In genomic region chr1:150149490-150150453, GRCh38 we compare ENCODE assay signal across 8 cellular contexts. TPM values are rescaled to one million over a fixed set of nuclear protein-coding genes. Genes with fewer than 3 reads are reported as not detected.
DNase-seq lines count a peak whose midpoint lies in the region; ATAC-seq, FAIRE-seq and TF ChIP-seq lines count a peak whose summit lies in the region.

A gene with protein sequence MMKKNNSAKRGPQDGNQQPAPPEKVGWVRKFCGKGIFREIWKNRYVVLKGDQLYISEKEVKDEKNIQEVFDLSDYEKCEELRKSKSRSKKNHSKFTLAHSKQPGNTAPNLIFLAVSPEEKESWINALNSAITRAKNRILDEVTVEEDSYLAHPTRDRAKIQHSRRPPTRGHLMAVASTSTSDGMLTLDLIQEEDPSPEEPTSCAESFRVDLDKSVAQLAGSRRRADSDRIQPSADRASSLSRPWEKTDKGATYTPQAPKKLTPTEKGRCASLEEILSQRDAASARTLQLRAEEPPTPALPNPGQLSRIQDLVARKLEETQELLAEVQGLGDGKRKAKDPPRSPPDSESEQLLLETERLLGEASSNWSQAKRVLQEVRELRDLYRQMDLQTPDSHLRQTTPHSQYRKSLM (plus strand): TSS chr1:150149916. CDS start chr1:150150258, 342 bp downstream.

- H3K27ac ChIP-seq in parathyroid adenoma (peak within 1 kb of the TSS; percentile 44), transverse colon (peak within 1 kb of the TSS; percentile 92 to 96 (median 94))

- H3K9me3 ChIP-seq in parathyroid adenoma (ENCODE audit: control insufficient read depth, low read length) (no peaks in the 10 kb centered on the region), transverse colon (no peaks in the 10 kb centered on the region)

- 1% methylated on average over 125 of the region's 138 CpGs; no CpG with 5 or more reads in 1 of the 2 donors for WGBS in transverse colon (ENCODE audit: low coverage in 1 of 2), 2 donors

- no peaks in the 10 kb centered on the region for H3K4me1 ChIP-seq in parathyroid adenoma
- peaks cover 6 to 60% (median 21%) of the 10 kb centered on the region in 4 donors for H3K4me1 ChIP-seq in transverse colon

- H3K4me1 Mint-ChIP-seq in activated naive CD8-positive, alpha-beta T cell treated with anti-CD3 and anti-CD28 coated beads for 36 hours, result peaks cover 57% of the 10 kb centered on the region

- H2AFZ ChIP-seq in parathyroid adenoma, result peak within 1 kb of the TSS; percentile 72

- H3K27me3 Mint-ChIP-seq in activated naive CD8-positive, alpha-beta T cell treated with anti-CD3 and anti-CD28 coated beads for 36 hours, result peaks cover 10% of the 10 kb centered on the region

- peak within 1 kb of the TSS; percentile 86 for H3K4me2 ChIP-seq in parathyroid adenoma (ENCODE audit: low read length)

- in situ Hi-C loops in transverse colon (cut with MboI; ENCODE audit: low pct_ligation_motif_present in 1 of 4, low pct_unique_long_range_greater_than_20kb in 1 of 4, low sequenced_read_pairs in 3 of 4), result loop anchor here in 1 of 4 donors (25.0 kb wide), 1 partner anchor 87 kb away; the partner anchor contains the start of gene VPS45

- H3K27ac Mint-ChIP-seq in activated naive CD8-positive, alpha-beta T cell treated with anti-CD3 and anti-CD28 coated beads for 36 hours, result peak within 1 kb of the TSS; percentile 85

- peak; percentile 63 for ATAC-seq in SK-N-SH treated with all-trans-retinoic acid at 6 μM for 48 hours
- peak; percentile 84 for ATAC-seq in Right ventricle myocardium inferior

- H3K4me3 ChIP-seq in Jurkat, Clone E6-1 (ENCODE audit: low read length), result peak within 1 kb of the TSS; percentile 85
- H3K4me3 ChIP-seq in parathyroid adenoma (ENCODE audit: low read depth, low read length), result peak within 1 kb of the TSS; percentile 62
- peak within 1 kb of the TSS; percentile 75 to 94 (median 79) for H3K4me3 ChIP-seq in transverse colon

- peaks cover 22% of the 10 kb centered on the region for H3K36me3 Mint-ChIP-seq in activated naive CD8-positive, alpha-beta T cell treated with anti-CD3 and anti-CD28 coated beads for 36 hours

- FAIRE-seq in GM19239 (lab: Jason Lieb, UNC), result no peak

- peak within 1 kb of the TSS; percentile 88 for H3K4me3 Mint-ChIP-seq in activated naive CD8-positive, alpha-beta T cell treated with anti-CD3 and anti-CD28 coated beads for 36 hours

- H3K36me3 ChIP-seq in parathyroid adenoma (ENCODE audit: control insufficient read depth, insufficient read depth, low read length) (no peaks in the 10 kb centered on the region), transverse colon (no peaks in the 10 kb centered on the region)

- intact Hi-C loops in Right ventricle myocardium inferior (cut with DNase I) (loop anchor here (5.0 kb wide), 3 partner anchors 37 to 67 kb away; no protein-coding TSS in a partner anchor), transverse colon (cut with DNase I; ENCODE audit: low total_unique reads) (loop anchor here (5.0 kb wide), 1 partner anchor 82 kb away; the partner anchor contains the start of gene VPS45)

- no peaks in the 10 kb centered on the region for H3K9me3 Mint-ChIP-seq in activated naive CD8-positive, alpha-beta T cell treated with anti-CD3 and anti-CD28 coated beads for 36 hours

- no peak for TF ChIP-seq CTCF in parathyroid adenoma (IDR thresholded peaks at IDR 0.05)
- TF ChIP-seq CTCF in transverse colon (IDR thresholded peaks at IDR 0.05), result no peak

- H3K79me2 ChIP-seq in parathyroid adenoma, result no peaks in the 10 kb centered on the region

- peak; percentile 70 for TF ChIP-seq POLR2A in transverse colon (IDR thresholded peaks at IDR 0.05)

- no peak for TF ChIP-seq EP300 in transverse colon (IDR thresholded peaks at IDR 0.05; ENCODE audit: low read depth)

- peak; percentile 91 for DNase-seq in AG08396 (ENCODE audit: low spot score)
- DNase-seq in GM19239 (ENCODE audit: insufficient read length, low spot score), result peak; percentile 70
- no peak for DNase-seq in Jurkat, Clone E6-1 (ENCODE audit: low read depth, low spot score)
- DNase-seq in activated naive CD8-positive, alpha-beta T cell treated with anti-CD3 and anti-CD28 coated beads for 36 hours, result peak; percentile 73
- DNase-seq in Right ventricle myocardium inferior (ENCODE audit: missing footprints), result peak; percentile 94
- DNase-seq in transverse colon, result peak; percentile 87

- no peaks in the 10 kb centered on the region for H3K27me3 ChIP-seq in parathyroid adenoma (ENCODE audit: control insufficient read depth, insufficient read depth, low read length)
- peaks cover 26% of the 10 kb centered on the region for H3K27me3 ChIP-seq in transverse colon

- no peak within 1 kb of the TSS for H3K9ac ChIP-seq in parathyroid adenoma

TF ChIP-seq in SK-N-SH treated with all-trans-retinoic acid at 6 μM for 48 hours, 23 proteins besides CTCF, POLR2A, EP300 and RAD21:
- TF ChIP-seq PPARA (CRISPR knock-in tag; IDR thresholded peaks at IDR 0.05; ENCODE audit: borderline replicate concordance) (no peak), ZNF70 (CRISPR knock-in tag; IDR thresholded peaks at IDR 0.05) (no peak), ZFP3 (CRISPR knock-in tag; IDR thresholded peaks at IDR 0.05) (no peak)

RNA-seq across cellular contexts. Expression of the gene that starts here (rescaled TPM):
- polyA plus RNA-seq in Jurkat, Clone E6-1 (2012; ENCODE audit: insufficient read depth, insufficient read length), result 73.8 TPM
- 10 to 100 TPM; 14.9 to 15.5 TPM for total RNA-seq in activated naive CD8-positive, alpha-beta T cell treated with anti-CD3 and anti-CD28 coated beads for 36 hours
- 53.2 TPM for total RNA-seq in Right ventricle myocardium inferior
- 10 to 100 TPM; 35.9 to 76.3 (median 49.7) TPM for total RNA-seq in transverse colon
